In genomic region chr2:19538411-19538963, GRCh38 we compare ENCODE assay signal across 10 cellular contexts.
DNase-seq lines count a peak whose midpoint lies in the region; ATAC-seq and TF ChIP-seq lines count a peak whose summit lies in the region.
"Had no signal": no experiment of that assay in that cellular context is flagged by ENCODE, and none has a peak within 500 bp of the region (broad histone marks: within the 10 kb centered on the region; RNA-seq: fewer than 3 reads in every experiment).

No MANE protein-coding gene starts in this region.

- H3K4me1 Mint-ChIP-seq in H9 = peaks cover 4 to 9% of the 10 kb centered on the region in 2 experiments; a peak in 3 of 4 replicates
- H3K4me1 Mint-ChIP-seq in activated CD8-positive, alpha-beta T cell treated with anti-CD3 and anti-CD28 coated beads for 36 hours (ENCODE audit: low read depth) = no peaks in the 10 kb centered on the region

- no peak overlapping the region for H4K5ac ChIP-seq in H9 (ENCODE audit: insufficient read length, low read depth, low read length)

- H3K4ac ChIP-seq in H9 (ENCODE audit: low read depth, low read length) = no peak overlapping the region

- no peak overlapping the region for H3K14ac ChIP-seq in H9 (ENCODE audit: insufficient read depth, low read length)

- no peak overlapping the region for H3K9ac ChIP-seq in colonic mucosa (ENCODE audit: low read depth in 2 of 2, low read length in 2 of 2)
- H3K9ac ChIP-seq in H9 (ENCODE audit: extremely low read depth, insufficient read length, low read length) = no peak overlapping the region

- H3K9me3 Mint-ChIP-seq in H9 = no peaks in the 10 kb centered on the region
- no peaks in the 10 kb centered on the region for H3K9me3 Mint-ChIP-seq in activated CD8-positive, alpha-beta T cell treated with anti-CD3 and anti-CD28 coated beads for 36 hours

- no peak overlapping the region for H2BK12ac ChIP-seq in H9 (ENCODE audit: insufficient read length, low read depth, low read length)

- TF ChIP-seq CTCF in AG10803 (conservative IDR thresholded peaks at IDR 0.05; ENCODE audit: low read length) (no peak), colonic mucosa (IDR thresholded peaks at IDR 0.05) (no peak), mucosa of descending colon (IDR thresholded peaks at IDR 0.05) (no peak), H9 (conservative IDR thresholded peaks at IDR 0.05) (no peak)
- TF ChIP-seq CTCF in activated CD8-positive, alpha-beta T cell treated with anti-CD3 and anti-CD28 coated beads for 36 hours (IDR thresholded peaks at IDR 0.05) = no peak

- no peak overlapping the region for H3K18ac ChIP-seq in H9 (ENCODE audit: insufficient read length, low read depth, low read length)

- POLR2A ChIA-PET in activated CD8-positive, alpha-beta T cell treated with anti-CD3 and anti-CD28 coated beads for 36 hours (lab: Charles Lee) = no interaction called here

- H2BK20ac ChIP-seq in H9 (ENCODE audit: low read depth, low read length, poor library complexity, severe bottlenecking) = no peak overlapping the region

- no peaks in the 10 kb centered on the region for H3K79me2 ChIP-seq in H9 (ENCODE audit: insufficient read depth, low read length)

- H4K91ac ChIP-seq in H9 (ENCODE audit: insufficient read length, low read depth, low read length) = no peak overlapping the region

- H3K36me3 ChIP-seq in colonic mucosa (no peaks in the 10 kb centered on the region), mucosa of descending colon (ENCODE audit: low read depth) (no peaks in the 10 kb centered on the region), H7 (replicated peaks; ENCODE audit: control insufficient read depth, insufficient read depth, low read length) (no peaks in the 10 kb centered on the region)
- H3K36me3 ChIP-seq: neutrophil had no signal

- no peak overlapping the region for H2AFZ ChIP-seq in H9 (ENCODE audit: low read length)

- intact Hi-C loops in colonic mucosa (cut with DNase I) (no loop called here), mucosa of descending colon (cut with DNase I, micrococcal nuclease) (no loop called here)
- intact Hi-C loops in activated CD8-positive, alpha-beta T cell treated with anti-CD3 and anti-CD28 coated beads for 36 hours (cut with micrococcal nuclease) = no loop called here

- H3K79me1 ChIP-seq in H9 (ENCODE audit: insufficient read depth, low read depth, low read length, poor library complexity, severe bottlenecking) = no peaks in the 10 kb centered on the region

- H3K4me3 Mint-ChIP-seq in H9 = no peak overlapping the region
- H3K4me3 Mint-ChIP-seq in activated CD8-positive, alpha-beta T cell treated with anti-CD3 and anti-CD28 coated beads for 36 hours = no peak overlapping the region

- H3K4me2 ChIP-seq in H9 (ENCODE audit: insufficient read depth, insufficient read length, low read length) = no peak overlapping the region

- H3K23me2 ChIP-seq in H9 (ENCODE audit: insufficient read length, low read depth, low read length, poor library complexity, severe bottlenecking) = no peaks in the 10 kb centered on the region

- H2BK120ac ChIP-seq in H9 (ENCODE audit: low read depth, low read length, poor library complexity, severe bottlenecking) = no peak overlapping the region

- H3K56ac ChIP-seq in H9 (ENCODE audit: insufficient read length, low read depth, low read length) = no peak overlapping the region

- H3K4me1 ChIP-seq in colonic mucosa (no peaks in the 10 kb centered on the region), mucosa of descending colon (ENCODE audit: low read depth) (peaks cover 27% of the 10 kb centered on the region), H9 (ENCODE audit: insufficient read depth, low read length) (no peaks in the 10 kb centered on the region)

- no peak overlapping the region for H3K23ac ChIP-seq in H9 (ENCODE audit: insufficient read length, low read depth, low read length)

- no peaks in the 10 kb centered on the region; a peak in 1 of 7 replicates for H3K36me3 Mint-ChIP-seq in H9 (ENCODE audit: insufficient read depth in 1 of 3, low read depth in 3 of 3)
- H3K36me3 Mint-ChIP-seq in activated CD8-positive, alpha-beta T cell treated with anti-CD3 and anti-CD28 coated beads for 36 hours (ENCODE audit: low read depth) = no peaks in the 10 kb centered on the region

- CTCF ChIA-PET in activated CD8-positive, alpha-beta T cell treated with anti-CD3 and anti-CD28 coated beads for 36 hours (lab: Charles Lee) = no interaction called here

- H3K9me3 ChIP-seq in colonic mucosa (no peaks in the 10 kb centered on the region), mucosa of descending colon (no peaks in the 10 kb centered on the region), H9 (ENCODE audit: control insufficient read depth, low read depth, low read length) (no peaks in the 10 kb centered on the region)
- H3K9me3 ChIP-seq: neutrophil had no signal

- no peak overlapping the region for H3T11ph ChIP-seq in H9 (ENCODE audit: low read length)

- no peak overlapping the region for H3K4me3 ChIP-seq in AG10803 (ENCODE audit: low read length)
- no peak overlapping the region for H3K4me3 ChIP-seq in colonic mucosa
- H3K4me3 ChIP-seq in mucosa of descending colon = no peak overlapping the region
- H3K4me3 ChIP-seq in H7 (ENCODE audit: insufficient read depth, low read depth, low read length) = no peak overlapping the region
- H3K4me3 ChIP-seq: coronary artery had no signal

- no peaks in the 10 kb centered on the region for H4K20me1 ChIP-seq in H9 (ENCODE audit: control insufficient read depth, insufficient read depth, insufficient read length)

- H3K27me3 Mint-ChIP-seq in H9 (ENCODE audit: low read depth) = no peaks in the 10 kb centered on the region; the same call in none of the 2 replicates
- H3K27me3 Mint-ChIP-seq in activated CD8-positive, alpha-beta T cell treated with anti-CD3 and anti-CD28 coated beads for 36 hours = peaks cover 3% of the 10 kb centered on the region

- peak; percentile 96 for ATAC-seq in mucosa of descending colon
- no peak for ATAC-seq in GM19452 (IDR thresholded peaks at IDR 0.05; ENCODE audit: unreplicated experiment)
- no peak for ATAC-seq in activated CD8-positive, alpha-beta T cell treated with anti-CD3 and anti-CD28 coated beads for 36 hours

- no peak overlapping the region for H2AK5ac ChIP-seq in H9 (ENCODE audit: insufficient read length, low read length)

- no peak overlapping the region for H2BK5ac ChIP-seq in H9 (ENCODE audit: insufficient read length, low read length)

- no peak overlapping the region for H4K8ac ChIP-seq in H9 (replicated peaks; ENCODE audit: insufficient read length, low read depth, low read length)

- H3K27ac Mint-ChIP-seq in H9 = no peak overlapping the region
- H3K27ac Mint-ChIP-seq in activated CD8-positive, alpha-beta T cell treated with anti-CD3 and anti-CD28 coated beads for 36 hours = no peak overlapping the region

- H3K27me3 ChIP-seq in colonic mucosa (no peaks in the 10 kb centered on the region), H9 (ENCODE audit: insufficient read depth, low read length) (no peaks in the 10 kb centered on the region), H7 (ENCODE audit: control insufficient read depth, insufficient read depth, low read length) (no peaks in the 10 kb centered on the region)
- H3K27me3 ChIP-seq: neutrophil had no signal

- no peak overlapping the region for H2BK15ac ChIP-seq in H9 (ENCODE audit: low read depth, low read length)

- H3K27ac ChIP-seq in colonic mucosa (no peak overlapping the region), H9 (ENCODE audit: insufficient read length, low read depth, low read length) (no peak overlapping the region)
- H3K27ac ChIP-seq: neutrophil had no signal

- whole genome bisulfite sequencing in H9 (ENCODE audit: extremely low coverage, insufficient read length, low lambda C conversion rate) = no CpG with 5 or more reads among the region's 7 CpGs

- DNase-seq in AG10803 (ENCODE audit: low read depth) (peak; percentile 97), LoVo (ENCODE audit: low spot score) (peak; percentile 92), colonic mucosa (peak; percentile 69), mucosa of descending colon (peak in 1 of 3 donors; percentile 73), H9 (no peak), H7 (no peak)
- DNase-seq in activated CD8-positive, alpha-beta T cell treated with anti-CD3 and anti-CD28 coated beads for 36 hours = no peak

Comparison
In these comparisons a context has a peak if more than half of its experiments do, and no peak if none do; other contexts are left out.
1. DNase-seq: peak in AG10803 (single experiment), LoVo (single experiment) and colonic mucosa (single experiment); none in H9 (single experiment), H7 (single experiment) and activated CD8-positive, alpha-beta T cell treated with anti-CD3 and anti-CD28 coated beads for 36 hours (single experiment).